25 cellular contexts compared by ENCODE assay signal in genomic region chr10:113272511-113272910, GRCh38.
DNase-seq lines count a peak whose midpoint lies in the region; ATAC-seq and TF ChIP-seq lines count a peak whose summit lies in the region.
"Had no signal": no experiment of that assay in that cellular context is flagged by ENCODE, and none has a peak within 500 bp of the region (broad histone marks: within the 10 kb centered on the region; RNA-seq: fewer than 3 reads in every experiment).

No MANE protein-coding gene starts in this region.

- H3K4me1 Mint-ChIP-seq in stimulated activated naive CD8-positive, alpha-beta T cell treated with anti-CD3 and anti-CD28 coated beads, Interleukin-15, amount 100 ng/mL, for 72 hours = no peaks in the 10 kb centered on the region
- H3K4me1 Mint-ChIP-seq: activated T-helper 17 cell treated with anti-CD3 and anti-CD28 coated beads, Interleukin-2, amount 50 U/mL, for 72 hours had no signal

- intact Hi-C loops in Right ventricle myocardium inferior (cut with DNase I) = no loop called here
- intact Hi-C loops in left ventricle myocardium inferior (cut with micrococcal nuclease) = no loop called here

- no CpG with 5 or more reads among the region's 5 CpGs for WGBS in trophoblast cell (ENCODE audit: extremely low coverage, insufficient coverage, insufficient read length)

- H3K4me2 ChIP-seq in trophoblast cell (ENCODE audit: low read length) (no peak overlapping the region), osteoblast (ENCODE audit: insufficient read depth, low read length) (no peak overlapping the region)

- no peak overlapping the region for H4K8ac ChIP-seq in trophoblast cell (ENCODE audit: low read depth, low read length)

- H3K27ac ChIP-seq in right atrium auricular region = peak overlapping the region in 1 of 2 donors; percentile 64
- H3K27ac ChIP-seq in left ventricle myocardium inferior (replicated peaks) = peak overlapping the region; percentile 81
- H3K27ac ChIP-seq in trophoblast cell (ENCODE audit: low read depth, low read length) = no peak overlapping the region
- no peak overlapping the region for H3K27ac ChIP-seq in osteoblast (ENCODE audit: low read depth, low read length)
- H3K27ac ChIP-seq: 22Rv1, cardiac muscle cell, SJSA1, WERI-Rb-1 had no signal

- no peak overlapping the region for H2BK120ac ChIP-seq in trophoblast cell (ENCODE audit: insufficient read depth, low read length, poor library complexity)

- no peak overlapping the region for H3K14ac ChIP-seq in trophoblast cell (ENCODE audit: low read length)

- no peak overlapping the region for H3K18ac ChIP-seq in trophoblast cell (ENCODE audit: low read length)

- H3K27ac Mint-ChIP-seq in stimulated activated naive CD8-positive, alpha-beta T cell treated with anti-CD3 and anti-CD28 coated beads, Interleukin-15, amount 100 ng/mL, for 72 hours = no peak overlapping the region
- H3K27ac Mint-ChIP-seq: activated T-helper 17 cell treated with anti-CD3 and anti-CD28 coated beads, Interleukin-2, amount 50 U/mL, for 72 hours; mesothelial cell of epicardium had no signal

- no peak overlapping the region for H3K9ac ChIP-seq in trophoblast cell (ENCODE audit: low read length)

- peaks cover 0 to 19% of the 10 kb centered on the region in 2 donors for H3K4me1 ChIP-seq in right atrium auricular region
- peaks cover 18% of the 10 kb centered on the region for H3K4me1 ChIP-seq in left ventricle myocardium inferior
- peaks cover 8 to 11% of the 10 kb centered on the region in 2 experiments for H3K4me1 ChIP-seq in trophoblast cell (ENCODE audit: control insufficient read depth in 1 of 2, insufficient read depth in 2 of 2, low read length in 2 of 2)
- H3K4me1 ChIP-seq in osteoblast (ENCODE audit: insufficient read depth, low read length) = no peaks in the 10 kb centered on the region
- H3K4me1 ChIP-seq: colonic mucosa had no signal

- no peak overlapping the region for H2BK12ac ChIP-seq in trophoblast cell (ENCODE audit: low read length)

- peaks cover 12 to 23% of the 10 kb centered on the region in 2 donors for H3K9me3 Mint-ChIP-seq in stimulated activated naive CD8-positive, alpha-beta T cell treated with anti-CD3 and anti-CD28 coated beads, Interleukin-15, amount 100 ng/mL, for 72 hours

- H2BK5ac ChIP-seq in trophoblast cell (ENCODE audit: low read depth, low read length, poor library complexity) = no peak overlapping the region

- H4K20me1 ChIP-seq in osteoblast (ENCODE audit: insufficient read depth, low read length) = no peaks in the 10 kb centered on the region

- no peak overlapping the region for H4K91ac ChIP-seq in trophoblast cell (ENCODE audit: low read depth, low read length)

- peaks cover 13% of the 10 kb centered on the region for H3K27me3 Mint-ChIP-seq in stimulated activated naive CD8-positive, alpha-beta T cell treated with anti-CD3 and anti-CD28 coated beads, Interleukin-15, amount 100 ng/mL, for 72 hours

- H3K9me3 ChIP-seq in right atrium auricular region = peaks cover 0 to 22% of the 10 kb centered on the region in 2 donors
- H3K9me3 ChIP-seq in left ventricle myocardium inferior (replicated peaks) = peaks cover 28% of the 10 kb centered on the region
- H3K9me3 ChIP-seq in trophoblast cell (ENCODE audit: insufficient read depth, low read depth, low read length) = no peaks in the 10 kb centered on the region
- H3K9me3 ChIP-seq in osteoblast (ENCODE audit: low read depth, low read length) = no peaks in the 10 kb centered on the region
- H3K9me3 ChIP-seq: colonic mucosa had no signal

- H3K27me3 ChIP-seq in right atrium auricular region (no peaks in the 10 kb centered on the region), left ventricle myocardium inferior (ENCODE audit: low read depth) (peaks cover 6% of the 10 kb centered on the region), trophoblast cell (ENCODE audit: insufficient read depth, low read length) (no peaks in the 10 kb centered on the region), osteoblast (ENCODE audit: insufficient read depth, low read length) (no peaks in the 10 kb centered on the region)
- H3K27me3 ChIP-seq: cardiac muscle cell, colonic mucosa, left lung, SJSA1 had no signal

- H3K4me3 ChIP-seq in right atrium auricular region = no peak overlapping the region
- no peak overlapping the region for H3K4me3 ChIP-seq in left ventricle myocardium inferior
- no peak overlapping the region for H3K4me3 ChIP-seq in trophoblast cell (ENCODE audit: low read depth, low read length)
- H3K4me3 ChIP-seq in osteoblast (ENCODE audit: insufficient read depth, low read length) = no peak overlapping the region
- H3K4me3 ChIP-seq: cardiac muscle cell, colonic mucosa, left lung, SJSA1 had no signal

- peak; percentile 26 for ATAC-seq in Right ventricle myocardium inferior
- no peak for ATAC-seq in stimulated activated naive CD8-positive, alpha-beta T cell treated with anti-CD3 and anti-CD28 coated beads, Interleukin-15, amount 100 ng/mL, for 72 hours
- ATAC-seq: activated T-helper 17 cell treated with anti-CD3 and anti-CD28 coated beads, Interleukin-2, amount 50 U/mL, for 72 hours; stimulated activated naive CD8-positive, alpha-beta T cell treated with anti-CD3 and anti-CD28 coated beads, Interleukin-15, Interleukin-2, amounts not matched to agents 100 U/mL and 50 U/mL, for 24 hours had no signal

- no peak for TF ChIP-seq CTCF in right atrium auricular region (IDR thresholded peaks at IDR 0.05)
- TF ChIP-seq CTCF in left ventricle myocardium inferior (IDR thresholded peaks at IDR 0.05; ENCODE audit: borderline replicate concordance) = no peak
- TF ChIP-seq CTCF in osteoblast (IDR thresholded peaks at IDR 0.05; ENCODE audit: extremely low read depth, low read depth, low read length) = no peak

- H2AFZ ChIP-seq in trophoblast cell (ENCODE audit: insufficient read depth, low read length, poor library complexity) = no peak overlapping the region
- no peak overlapping the region for H2AFZ ChIP-seq in osteoblast (ENCODE audit: low read length)

- no peak overlapping the region for H3K23ac ChIP-seq in trophoblast cell (ENCODE audit: low read length)

- no peak overlapping the region for H2AK5ac ChIP-seq in trophoblast cell (ENCODE audit: low read length)

- H3K36me3 ChIP-seq in right atrium auricular region (no peaks in the 10 kb centered on the region), left ventricle myocardium inferior (no peaks in the 10 kb centered on the region), trophoblast cell (ENCODE audit: control insufficient read depth in 1 of 2, insufficient read depth in 2 of 2, low read length in 2 of 2) (no peaks in the 10 kb centered on the region), osteoblast (ENCODE audit: insufficient read depth, low read length) (no peaks in the 10 kb centered on the region)
- H3K36me3 ChIP-seq: cardiac muscle cell, colonic mucosa, left lung, SJSA1, WERI-Rb-1 had no signal

- H3K79me1 ChIP-seq in trophoblast cell (ENCODE audit: low read length) = peaks cover 3% of the 10 kb centered on the region

- H3K4ac ChIP-seq in trophoblast cell (ENCODE audit: low read depth, low read length) = peak overlapping the region; percentile 8

- H3K4me3 Mint-ChIP-seq in stimulated activated naive CD8-positive, alpha-beta T cell treated with anti-CD3 and anti-CD28 coated beads, Interleukin-15, amount 100 ng/mL, for 72 hours = no peak overlapping the region
- H3K4me3 Mint-ChIP-seq: activated T-helper 17 cell treated with anti-CD3 and anti-CD28 coated beads, Interleukin-2, amount 50 U/mL, for 72 hours; mesothelial cell of epicardium had no signal

- no peak overlapping the region for H4K12ac ChIP-seq in trophoblast cell (ENCODE audit: low read depth, low read length)

- DNase-seq in Right ventricle myocardium inferior (ENCODE audit: missing footprints) (peak; percentile 71), right atrium auricular region (ENCODE audit: low spot score) (no peak), left ventricle myocardium inferior (no peak), trophoblast cell (no peak), NCI-H1105 (lab: John Stamatoyannopoulos, UW) (no peak), osteoblast (ENCODE audit: insufficient read length, low spot score, missing footprints) (no peak)
- DNase-seq in stimulated activated CD4-positive, alpha-beta T cell treated with anti-CD3 and anti-CD28 coated beads, Interleukin-2, amount 100 ng/mL, for 24 hours = no peak
- DNase-seq in stimulated activated naive CD8-positive, alpha-beta T cell treated with anti-CD3 and anti-CD28 coated beads, Interleukin-15, amount 100 ng/mL, for 72 hours = no peak
- DNase-seq: activated CD4-positive, alpha-beta T cell treated with anti-CD3 and anti-CD28 coated beads for 4 hours; activated naive CD4-positive, alpha-beta T cell treated with anti-CD3 and anti-CD28 coated beads, Interleukin-2, amount 50 U/mL, for 16 hours; colonic mucosa; effector CD8-positive, alpha-beta T cell; glutamatergic neuron; left lung; NCI-H1436 treated with DMSO at 0.1 percent for 48 hours; NCI-H446; small intestine; stimulated activated naive CD8-positive, alpha-beta T cell treated with anti-CD3 and anti-CD28 coated beads, Interleukin-15, Interleukin-2, amounts not matched to agents 100 U/mL and 50 U/mL, for 24 hours; T1000; WERI-Rb-1 had no signal

- H3K79me2 ChIP-seq in trophoblast cell (ENCODE audit: control insufficient read depth, insufficient read depth, low read length, poor library complexity) (no peaks in the 10 kb centered on the region), osteoblast (ENCODE audit: insufficient read depth, low read length) (no peaks in the 10 kb centered on the region)
